Comparison of ENCODE assay signal across 1 cellular context in genomic region chr2:70871398-70872211, GRCh38.
TF ChIP-seq lines count a peak whose summit lies in the region.

No MANE protein-coding gene starts in this region.

TF ChIP-seq in HEK293, 187 proteins besides CTCF, POLR2A, EP300 and RAD21 (continued from another document):
- TF ChIP-seq REST (tag by site-specific recombination; IDR thresholded peaks at IDR 0.05) (no peak), ZBTB49 (tag by site-specific recombination; IDR thresholded peaks at IDR 0.05; ENCODE audit: low read depth) (no peak), PBX3 (CRISPR knock-in tag; IDR thresholded peaks at IDR 0.05) (peak; percentile 76; the same call in 1 of the 2 replicates), ZNF26 (tag by site-specific recombination; IDR thresholded peaks at IDR 0.05) (no peak), ZNF707 (tag by site-specific recombination; IDR thresholded peaks at IDR 0.05) (no peak), PRDM6 (tag by site-specific recombination; IDR thresholded peaks at IDR 0.05) (no peak), ZNF488 (tag by site-specific recombination; IDR thresholded peaks at IDR 0.05) (no peak), RBAK (tag by site-specific recombination; IDR thresholded peaks at IDR 0.05) (no peak), ZNF837 (tag by site-specific recombination; IDR thresholded peaks at IDR 0.05) (no peak), ZNF518A (tag by site-specific recombination; conservative IDR thresholded peaks at IDR 0.05; ENCODE audit: low read depth) (no peak), ZNF549 (tag by site-specific recombination; IDR thresholded peaks at IDR 0.05) (no peak), SALL2 (tag by site-specific recombination; IDR thresholded peaks at IDR 0.05; ENCODE audit: borderline replicate concordance) (no peak), ZNF747 (tag by site-specific recombination; IDR thresholded peaks at IDR 0.05) (no peak), SETDB1 (IDR thresholded peaks at IDR 0.05; ENCODE audit: insufficient read length, low read length) (no peak), HIC1 (tag by site-specific recombination; IDR thresholded peaks at IDR 0.05) (peak; percentile 58; the same call in 1 of the 2 replicates), HOXD13 (CRISPR knock-in tag; IDR thresholded peaks at IDR 0.05; ENCODE audit: borderline replicate concordance) (no peak), ZBTB26 (tag by site-specific recombination; optimal IDR thresholded peaks at IDR 0.05) (no peak), ZNF274 (IDR thresholded peaks at IDR 0.05; ENCODE audit: low read length) (no peak), ZNF274 (tag by site-specific recombination; IDR thresholded peaks at IDR 0.05; ENCODE audit: borderline replicate concordance) (no peak), ZNF530 (tag by site-specific recombination; IDR thresholded peaks at IDR 0.05; ENCODE audit: low read depth) (no peak), ZBTB10 (tag by site-specific recombination; IDR thresholded peaks at IDR 0.05) (no peak), ZNF121 (tag by site-specific recombination; IDR thresholded peaks at IDR 0.05) (no peak), KLF9 (tag by site-specific recombination; IDR thresholded peaks at IDR 0.05; ENCODE audit: low read depth) (no peak)
